ENCODE assay signal across 13 cellular contexts in genomic region chr1:159943908-159944622, GRCh38. TPM values are rescaled to one million over a fixed set of nuclear protein-coding genes. Genes with fewer than 3 reads are reported as not detected.
DNase-seq lines count a peak whose midpoint lies in the region; ATAC-seq, FAIRE-seq and TF ChIP-seq lines count a peak whose summit lies in the region.
"Had no signal": no experiment of that assay in that cellular context is flagged by ENCODE, and none has a peak within 500 bp of the region (broad histone marks: within the 10 kb centered on the region; RNA-seq: fewer than 3 reads in every experiment).

No MANE protein-coding gene starts in this region.

- H3K27me3 Mint-ChIP-seq in neural progenitor cell (ENCODE audit: insufficient read depth, low read depth), result peaks cover 11% of the 10 kb centered on the region

- H2BK120ac ChIP-seq in H1 (replicated peaks; ENCODE audit: low read depth, low read length), result no peak overlapping the region

- no peak overlapping the region for H3K27ac ChIP-seq in H1 (ENCODE audit: low read depth, low read length)
- no peak overlapping the region for H3K27ac ChIP-seq in neural progenitor cell

- no peaks in the 10 kb centered on the region for H4K20me1 ChIP-seq in H1 (replicated peaks in 1 of 2; ENCODE audit: control insufficient read depth in 1 of 2, insufficient read depth in 2 of 2, low read length in 2 of 2)
- H4K20me1 ChIP-seq in neural progenitor cell (ENCODE audit: low read depth), result peaks cover 5% of the 10 kb centered on the region

- CTCF ChIA-PET in H1 (lab: Charles Lee; ENCODE audit: partially characterized antibody), result interaction anchor here (0.6 to 35.5 kb wide), 5 partner anchors 7 to 61 kb away, joined by 3 to 696 read pairs (median 5); no protein-coding TSS in a partner anchor

- no peak overlapping the region for H4K5ac ChIP-seq in H1 (ENCODE audit: insufficient read length, low read depth, low read length)

- peak overlapping the region; percentile 95 for H3K4me3 Mint-ChIP-seq in neural progenitor cell
- H3K4me3 Mint-ChIP-seq: activated naive CD4-positive, alpha-beta T cell treated with anti-CD3 and anti-CD28 coated beads, Interleukin-2, amount 10 ng/mL, durations not matched to agents 7 days and 5 days; CD4-positive, CD25-positive, alpha-beta regulatory T cell had no signal

- no peaks in the 10 kb centered on the region for H3K9me3 Mint-ChIP-seq in neural progenitor cell
- H3K9me3 Mint-ChIP-seq: activated naive CD4-positive, alpha-beta T cell treated with anti-CD3 and anti-CD28 coated beads, Interleukin-2, amount 10 ng/mL, durations not matched to agents 7 days and 5 days; stimulated activated naive B cell treated with anti-CD40 and anti-IgM and Interleukin-4, amounts not matched to agents 10 μg/mL and 1 μg/mL and 100 μg/mL, for 72 hours had no signal

- TF ChIP-seq RAD21 in H1 (IDR thresholded peaks at IDR 0.05 in 1 of 2, conservative IDR thresholded peaks at IDR 0.05 in 1 of 2; ENCODE audit: low read depth in 2 of 2, low read length in 2 of 2), result no peak

- H3K36me3 ChIP-seq in H1 (ENCODE audit: control insufficient read depth in 2 of 4, insufficient read depth in 4 of 4, low read length in 3 of 4) (peaks cover 0 to 12% (median 0%) of the 10 kb centered on the region in 4 experiments; a peak in 5 of 8 replicates), neural progenitor cell (no peaks in the 10 kb centered on the region)

- no peak overlapping the region for H3K4ac ChIP-seq in H1 (replicated peaks; ENCODE audit: insufficient read length, low read depth, low read length)

- no peak for TF ChIP-seq CTCF in H1 (IDR thresholded peaks at IDR 0.05; ENCODE audit: control extremely low read depth in 1 of 3, insufficient read depth in 1 of 3, low read depth in 1 of 3, low read length in 3 of 3)
- no peak for TF ChIP-seq CTCF in neural progenitor cell (IDR thresholded peaks at IDR 0.05)

- H3K4me3 ChIP-seq in H1 (ENCODE audit: extremely low read depth in 1 of 4, insufficient read depth in 2 of 4, low read depth in 3 of 4, low read length in 4 of 4) (peak overlapping the region in 3 of 4 experiments; percentile 49 to 82 (median 67); a peak in 5 of 8 replicates), neural progenitor cell (peak overlapping the region; percentile 80)

- peaks cover 7 to 24% (median 15%) of the 10 kb centered on the region in 4 experiments for H3K4me1 ChIP-seq in H1 (replicated peaks in 1 of 4; ENCODE audit: control insufficient read depth in 3 of 4, insufficient read depth in 4 of 4, low read length in 3 of 4)
- H3K4me1 ChIP-seq in neural progenitor cell, result peaks cover 55% of the 10 kb centered on the region

- no peak overlapping the region for H2AFZ ChIP-seq in H1 (ENCODE audit: low read length)
- no peak overlapping the region for H2AFZ ChIP-seq in neural progenitor cell (replicated peaks)

- H3K23ac ChIP-seq in H1 (ENCODE audit: insufficient read length), result no peak overlapping the region

- no peak overlapping the region for H2BK15ac ChIP-seq in H1 (ENCODE audit: low read length)

- H2AK5ac ChIP-seq in H1 (ENCODE audit: low read depth, low read length), result peak overlapping the region; percentile 85; the same call in 1 of the 2 replicates

- FAIRE-seq in H1 (lab: Jason Lieb, UNC), result no peak
- no peak for FAIRE-seq in GM12891 (lab: Jason Lieb, UNC)

- no peak overlapping the region for H3K14ac ChIP-seq in H1 (ENCODE audit: insufficient read length)

- H4K91ac ChIP-seq in H1 (replicated peaks; ENCODE audit: insufficient read length, low read length), result no peak overlapping the region

- 85% methylated on average over 9 of the region's 9 CpGs; no CpG with 5 or more reads in 1 of the 2 experiments for WGBS in H1 (ENCODE audit: extremely low coverage in 1 of 2, insufficient coverage in 1 of 2, insufficient read length in 1 of 2, insufficient replicate concordance in 2 of 2, low coverage in 1 of 2, low lambda C conversion rate in 2 of 2, missing lambda C conversion rate in 1 of 2), 2 experiments

- H3K4me1 Mint-ChIP-seq in neural progenitor cell, result peaks cover 56% of the 10 kb centered on the region

- no peak for ATAC-seq in GM21381 (IDR thresholded peaks at IDR 0.05; ENCODE audit: unreplicated experiment)
- no peak for ATAC-seq in GM18511 (IDR thresholded peaks at IDR 0.05; ENCODE audit: unreplicated experiment)
- ATAC-seq: stimulated activated naive B cell treated with anti-CD40 and anti-IgM and Interleukin-4, amounts not matched to agents 10 μg/mL and 1 μg/mL and 100 μg/mL, for 72 hours had no signal

- peak overlapping the region; percentile 60 for H3K18ac ChIP-seq in H1 (ENCODE audit: extremely low read depth, low read length)

- H3K27me3 ChIP-seq in H1 (replicated peaks in 1 of 4; ENCODE audit: control insufficient read depth in 3 of 4, extremely low read depth in 1 of 4, insufficient read depth in 3 of 4, low read length in 3 of 4), result no peaks in the 10 kb centered on the region
- no peaks in the 10 kb centered on the region for H3K27me3 ChIP-seq in neural progenitor cell

- TF ChIP-seq POLR2A in H1 (IDR thresholded peaks at IDR 0.05; ENCODE audit: control extremely low read depth in 1 of 2, low read depth in 2 of 2, low read length in 2 of 2), result no peak
- TF ChIP-seq POLR2A in GM12891 (IDR thresholded peaks at IDR 0.05; ENCODE audit: low read depth, low read length), result no peak

- peaks cover 3 to 12% of the 10 kb centered on the region in 2 experiments; a peak in 2 of 4 replicates for H3K79me2 ChIP-seq in H1 (ENCODE audit: control insufficient read depth in 1 of 2, insufficient read depth in 2 of 2, low read length in 2 of 2)
- peaks cover 21% of the 10 kb centered on the region for H3K79me2 ChIP-seq in neural progenitor cell (ENCODE audit: low read depth)

- H4K8ac ChIP-seq in H1 (ENCODE audit: extremely low read depth, insufficient read depth, low read length), result peak overlapping the region; percentile 73; the same call in 1 of the 2 replicates

- TF ChIP-seq EP300 in H1 (IDR thresholded peaks at IDR 0.05; ENCODE audit: borderline replicate concordance in 1 of 2, low read depth in 2 of 2, low read length in 2 of 2), result no peak

- H3K56ac ChIP-seq in H1 (replicated peaks; ENCODE audit: insufficient read length, low read depth, low read length), result no peak overlapping the region

- peaks cover 2% of the 10 kb centered on the region; the same call in 1 of the 2 replicates for H3K79me1 ChIP-seq in H1 (ENCODE audit: low read depth, low read length)

- H3K36me3 Mint-ChIP-seq in neural progenitor cell, result peaks cover 13% of the 10 kb centered on the region
- H3K36me3 Mint-ChIP-seq: activated naive CD4-positive, alpha-beta T cell treated with anti-CD3 and anti-CD28 coated beads, Interleukin-2, amount 10 ng/mL, durations not matched to agents 7 days and 5 days; stimulated activated naive B cell treated with anti-CD40 and anti-IgM and Interleukin-4, amounts not matched to agents 10 μg/mL and 1 μg/mL and 100 μg/mL, for 72 hours had no signal

- H3K9ac ChIP-seq in H1 (replicated peaks in 1 of 4; ENCODE audit: extremely low read depth in 1 of 4, low read depth in 3 of 4, low read length in 3 of 4) (no peak overlapping the region), neural progenitor cell (no peak overlapping the region)

- POLR2A ChIA-PET in H1 (lab: Charles Lee; ENCODE audit: partially characterized antibody), result interaction anchor here (0.6 to 2.8 kb wide), 13 partner anchors 8 to 134 kb away, joined by 3 to 19 read pairs (median 4); partner anchors contain the start of genes CFAP45 and PIGM

- no peak overlapping the region for H2BK20ac ChIP-seq in H1 (ENCODE audit: low read length)

- 0 out of 2 replicates have a peak overlapping the region, but pooled peaks have one; percentile 39 for H2BK12ac ChIP-seq in H1 (ENCODE audit: low read depth, low read length)

- no peak overlapping the region for H2BK5ac ChIP-seq in H1 (ENCODE audit: low read depth, low read length)

- peaks cover 22% of the 10 kb centered on the region for H3F3A ChIP-seq in neural progenitor cell (ENCODE audit: low read depth)

- peaks cover 10% of the 10 kb centered on the region; the same call in 1 of the 2 replicates for H3K23me2 ChIP-seq in H1 (ENCODE audit: low read depth, low read length)

- H3K9me3 ChIP-seq in H1 (ENCODE audit: insufficient read depth in 2 of 2, low read depth in 1 of 2, low read length in 1 of 2) (no peaks in the 10 kb centered on the region), neural progenitor cell (ENCODE audit: low read depth) (no peaks in the 10 kb centered on the region)

- H3K4me2 ChIP-seq in H1 (ENCODE audit: insufficient read depth in 1 of 2, low read depth in 2 of 2, low read length in 2 of 2) (peak overlapping the region; percentile 72 to 77), neural progenitor cell (peak overlapping the region; percentile 94)

- H3K27ac Mint-ChIP-seq in neural progenitor cell, result no peak overlapping the region
- H3K27ac Mint-ChIP-seq: activated naive CD4-positive, alpha-beta T cell treated with anti-CD3 and anti-CD28 coated beads, Interleukin-2, amount 10 ng/mL, durations not matched to agents 7 days and 5 days; CD4-positive, CD25-positive, alpha-beta regulatory T cell; stimulated activated naive B cell treated with anti-CD40 and anti-IgM and Interleukin-4, amounts not matched to agents 10 μg/mL and 1 μg/mL and 100 μg/mL, for 72 hours had no signal

- DNase-seq in DMS153 (lab: John Stamatoyannopoulos, UW), result peak; percentile 40
- DNase-seq in NCI-H1694 treated with DMSO at 0.1 percent for 48 hours (lab: John Stamatoyannopoulos, UW), result peak; percentile 9
- DNase-seq in H1 (ENCODE audit: low read depth in 1 of 2, low spot score in 2 of 2), result no peak
- no peak for DNase-seq in neural progenitor cell (ENCODE audit: low spot score)
- DNase-seq in GM12891 (ENCODE audit: insufficient read length, low spot score), result no peak
- no peak for DNase-seq in NOMO-1 treated with dmso at 0.1 percent for 144 hours (lab: John Stamatoyannopoulos, UW; ENCODE audit: unreplicated experiment)
- DNase-seq: activated CD4-positive, alpha-beta T cell treated with anti-CD3 and anti-CD28 coated beads for 4 hours; activated naive CD4-positive, alpha-beta T cell treated with anti-CD3 and anti-CD28 coated beads, Interleukin-2, amount 10 ng/mL, durations not matched to agents 7 days and 5 days; CD4-positive, CD25-positive, alpha-beta regulatory T cell; stimulated activated naive B cell treated with anti-CD40 and anti-IgM and Interleukin-4, amounts not matched to agents 10 μg/mL and 1 μg/mL and 100 μg/mL, for 72 hours had no signal

RNA-seq across cellular contexts. Expression of gene IGSF9, which starts 1.3 kb away (rescaled TPM):
- total RNA-seq in H1 (2021; fragmentation: NEBNext Ultra II Directional; extraction: Animal tissue kit (Norgen Biotek cat#: 25700)), result 28.1 and 29.2 TPM in 2 replicates
- 10.9 and 22.5 TPM in 2 replicates for polyA plus RNA-seq in H1 (2011; rRNA removed)
- polyA plus RNA-seq in H1 (2011; cell fraction: cytosol; rRNA removed), result 12.7 TPM
- polyA plus RNA-seq in H1 (2011; cell fraction: nucleus; rRNA removed), result 51.2 TPM
- 15.9 to 25.3 TPM (median 21.2 TPM) in 4 replicates for polyA plus RNA-seq in H1 (2012, experiment 1 of 2)
- polyA plus RNA-seq in H1 (2012, experiment 2 of 2), result 18.7 TPM
- polyA plus RNA-seq in H1 (2013, experiment 1 of 2), result 20.9 TPM
- 19.7 TPM for polyA plus RNA-seq in H1 (2013, experiment 2 of 2)
- 6.2 and 8.0 TPM in 2 replicates for polyA minus RNA-seq in H1 (2011; rRNA and poly(A)+ RNA removed)
- 10.9 TPM for polyA minus RNA-seq in H1 (2011; cell fraction: cytosol; rRNA and poly(A)+ RNA removed)
- 11.3 TPM for polyA minus RNA-seq in H1 (2011; cell fraction: nucleus; rRNA and poly(A)+ RNA removed)
- total RNA-seq in neural progenitor cell (ENCODE audit: low replicate concordance), result 3.3 and 9.1 TPM in 2 replicates
- 0.05 TPM for polyA plus RNA-seq in GM12891 (2012; ENCODE audit: low read depth, missing spikeins)
- total RNA-seq: CD4-positive, CD25-positive, alpha-beta regulatory T cell had no signal

RNA-seq across cellular contexts. Expression of gene SLAMF9, which starts 10.0 kb away (rescaled TPM):
- total RNA-seq in H1 (2021; fragmentation: NEBNext Ultra II Directional; extraction: Animal tissue kit (Norgen Biotek cat#: 25700)), result not detected in 2 replicates
- polyA plus RNA-seq in H1 (2011; rRNA removed), result not detected in 2 replicates
- not detected for polyA plus RNA-seq in H1 (2011; cell fraction: cytosol; rRNA removed)
- polyA plus RNA-seq in H1 (2011; cell fraction: nucleus; rRNA removed), result not detected
- polyA plus RNA-seq in H1 (2012, experiment 1 of 2), result not detected in 4 replicates
- not detected for polyA plus RNA-seq in H1 (2012, experiment 2 of 2)
- polyA plus RNA-seq in H1 (2013, experiment 1 of 2), result not detected
- polyA plus RNA-seq in H1 (2013, experiment 2 of 2), result not detected
- not detected in 2 replicates for polyA minus RNA-seq in H1 (2011; rRNA and poly(A)+ RNA removed)
- not detected for polyA minus RNA-seq in H1 (2011; cell fraction: cytosol; rRNA and poly(A)+ RNA removed)
- not detected for polyA minus RNA-seq in H1 (2011; cell fraction: nucleus; rRNA and poly(A)+ RNA removed)
- total RNA-seq in neural progenitor cell (ENCODE audit: low replicate concordance), result not detected in 2 replicates
- polyA plus RNA-seq in GM12891 (2012; ENCODE audit: low read depth, missing spikeins), result not detected
- total RNA-seq: CD4-positive, CD25-positive, alpha-beta regulatory T cell; cerebellum had no signal
- polyA plus RNA-seq: CD4-positive, CD25-positive, alpha-beta regulatory T cell had no signal

RNA-seq across cellular contexts. Expression of gene TAGLN2, which starts 18.8 kb away (rescaled TPM):
- total RNA-seq in H1 (2021; fragmentation: NEBNext Ultra II Directional; extraction: Animal tissue kit (Norgen Biotek cat#: 25700)), result 86.0 and 93.0 TPM in 2 replicates
- polyA plus RNA-seq in H1 (2011; rRNA removed), result 114 and 142 TPM in 2 replicates
- polyA plus RNA-seq in H1 (2011; cell fraction: cytosol; rRNA removed), result 93.7 TPM
- polyA plus RNA-seq in H1 (2011; cell fraction: nucleus; rRNA removed), result 102 TPM
- polyA plus RNA-seq in H1 (2012, experiment 1 of 2), result 81.8 to 121 TPM (median 94.5 TPM) in 4 replicates
- 122 TPM for polyA plus RNA-seq in H1 (2012, experiment 2 of 2)
- 51.9 TPM for polyA plus RNA-seq in H1 (2013, experiment 1 of 2)
- polyA plus RNA-seq in H1 (2013, experiment 2 of 2), result 53.4 TPM
- polyA minus RNA-seq in H1 (2011; rRNA and poly(A)+ RNA removed), result 38.3 and 40.1 TPM in 2 replicates
- polyA minus RNA-seq in H1 (2011; cell fraction: cytosol; rRNA and poly(A)+ RNA removed), result 29.8 TPM
- polyA minus RNA-seq in H1 (2011; cell fraction: nucleus; rRNA and poly(A)+ RNA removed), result 23.9 TPM
- total RNA-seq in neural progenitor cell (ENCODE audit: low replicate concordance), result 3.9 and 12.1 TPM in 2 replicates
- 378 TPM for polyA plus RNA-seq in GM12891 (2012; ENCODE audit: low read depth, missing spikeins)

RNA-seq across cellular contexts. Expression of gene CFAP45, which starts 44.1 kb away (rescaled TPM):
- total RNA-seq in H1 (2021; fragmentation: NEBNext Ultra II Directional; extraction: Animal tissue kit (Norgen Biotek cat#: 25700)), result not detected in 2 replicates
- 0.05 and 0.11 TPM in 2 replicates for polyA plus RNA-seq in H1 (2011; rRNA removed)
- 0.45 TPM for polyA plus RNA-seq in H1 (2011; cell fraction: cytosol; rRNA removed)
- 0.16 TPM for polyA plus RNA-seq in H1 (2011; cell fraction: nucleus; rRNA removed)
- 0.16 to 0.64 TPM (median 0.36 TPM) in 4 replicates for polyA plus RNA-seq in H1 (2012, experiment 1 of 2)
- polyA plus RNA-seq in H1 (2012, experiment 2 of 2), result 0.31 TPM
- 0.30 TPM for polyA plus RNA-seq in H1 (2013, experiment 1 of 2)
- 0.31 TPM for polyA plus RNA-seq in H1 (2013, experiment 2 of 2)
- polyA minus RNA-seq in H1 (2011; rRNA and poly(A)+ RNA removed), result not detected in 2 replicates
- polyA minus RNA-seq in H1 (2011; cell fraction: cytosol; rRNA and poly(A)+ RNA removed), result not detected
- not detected for polyA minus RNA-seq in H1 (2011; cell fraction: nucleus; rRNA and poly(A)+ RNA removed)
- not detected in 2 replicates for total RNA-seq in neural progenitor cell (ENCODE audit: low replicate concordance)
- 0.49 TPM for polyA plus RNA-seq in GM12891 (2012; ENCODE audit: low read depth, missing spikeins)

Comparison
In these comparisons a context has a peak if more than half of its experiments do, and no peak if none do; other contexts are left out.
1. DNase-seq: peak in DMS153 (single experiment) and NCI-H1694 treated with DMSO at 0.1 percent for 48 hours (single experiment); none in H1 (0 of 2), neural progenitor cell (single experiment), GM12891 (single experiment) and NOMO-1 treated with dmso at 0.1 percent for 144 hours (single experiment).